Comparison of ENCODE assay signal across 9 cellular contexts in the genomic region with DNA sequence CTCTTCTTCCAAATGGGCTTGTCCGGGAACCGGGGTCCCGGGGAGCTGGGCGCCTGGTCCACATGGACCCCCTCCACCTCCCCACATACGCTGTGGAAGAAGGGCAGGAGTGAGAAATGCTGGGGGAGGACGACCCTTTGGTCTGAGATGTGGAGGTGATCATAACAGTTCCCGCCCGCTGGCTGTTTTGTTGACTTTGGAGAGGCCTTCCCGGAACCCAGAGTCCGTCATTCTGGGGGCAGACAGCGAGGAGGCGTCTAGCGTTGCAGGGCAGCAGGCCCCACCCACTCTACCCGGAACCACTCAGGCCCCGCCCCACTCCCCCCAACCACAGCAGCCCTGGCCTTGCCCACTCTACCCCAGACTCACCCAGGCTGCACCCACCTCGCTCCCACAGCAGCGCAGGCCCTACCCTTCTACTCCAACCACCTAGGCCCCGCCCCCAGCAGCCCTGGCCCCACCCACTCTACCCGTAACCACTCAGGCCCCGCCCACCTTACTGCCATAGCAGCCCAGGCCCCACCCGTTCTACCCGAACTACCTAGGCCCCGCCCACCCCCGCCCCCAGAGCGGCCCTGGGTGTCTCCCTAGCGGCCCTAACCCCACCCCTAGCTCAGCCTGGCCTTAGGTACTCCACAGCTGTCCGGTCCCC. TPM values are rescaled to one million over a fixed set of nuclear protein-coding genes. Genes with fewer than 3 reads are reported as not detected.
DNase-seq lines count a peak whose midpoint lies in the region; ATAC-seq and TF ChIP-seq lines count a peak whose summit lies in the region.
"Had no signal": no experiment of that assay in that cellular context is flagged by ENCODE, and none has a peak within 500 bp of the region (broad histone marks: within the 10 kb centered on the region; RNA-seq: fewer than 3 reads in every experiment).

No MANE protein-coding gene starts in this region.

- no peaks in the 10 kb centered on the region for H3K4me1 ChIP-seq in right atrium auricular region
- peaks cover 7% of the 10 kb centered on the region for H3K4me1 ChIP-seq in mucosa of descending colon (ENCODE audit: low read depth)

- DNase-seq in Right ventricle myocardium superior (peak; percentile 58), right atrium auricular region (ENCODE audit: low spot score) (no peak), anterior cingulate cortex (lab: John Stamatoyannopoulos, UW) (peak in 45 of 58 donors; percentile 7 to 72 (median 46)), mucosa of descending colon (peak; percentile 94 to 98 (median 94)), DMS53 treated with DMSO at 0.1 percent for 48 hours (lab: John Stamatoyannopoulos, UW; ENCODE audit: unreplicated experiment) (no peak)

- ATAC-seq in Right ventricle myocardium superior (ENCODE audit: poor library complexity) (peak; percentile 50), mucosa of descending colon (peak; percentile 96), GM18867 (IDR thresholded peaks at IDR 0.05; ENCODE audit: unreplicated experiment) (no peak), GM19328 (IDR thresholded peaks at IDR 0.05; ENCODE audit: unreplicated experiment) (no peak), HG03439 (IDR thresholded peaks at IDR 0.05; ENCODE audit: unreplicated experiment) (no peak)

- TF ChIP-seq CTCF in right atrium auricular region (IDR thresholded peaks at IDR 0.05) = no peak
- no peak for TF ChIP-seq CTCF in mucosa of descending colon (IDR thresholded peaks at IDR 0.05)

- no peaks in the 10 kb centered on the region for H3K9me3 ChIP-seq in right atrium auricular region
- no peaks in the 10 kb centered on the region for H3K9me3 ChIP-seq in mucosa of descending colon

- intact Hi-C loops in Right ventricle myocardium superior (cut with DNase I) = no loop called here
- intact Hi-C loops in mucosa of descending colon (cut with DNase I, micrococcal nuclease) = no loop called here

- no peak overlapping the region for H3K27ac ChIP-seq in right atrium auricular region
- H3K27ac ChIP-seq: KMS-11 had no signal

- peaks cover 17% of the 10 kb centered on the region for H3K36me3 ChIP-seq in right atrium auricular region
- no peaks in the 10 kb centered on the region for H3K36me3 ChIP-seq in mucosa of descending colon (ENCODE audit: low read depth)

- no peaks in the 10 kb centered on the region for H3K27me3 ChIP-seq in right atrium auricular region

- H3K4me3 ChIP-seq in right atrium auricular region (no peak overlapping the region), mucosa of descending colon (no peak overlapping the region)

RNA-seq across cellular contexts. Expression of a gene that starts 7.1 kb away (rescaled TPM):
- total RNA-seq in Right ventricle myocardium superior (22.2 TPM), right atrium auricular region (10 to 100 TPM; 40.3 to 41.3 TPM), mucosa of descending colon (100 to 1,000 TPM in 1 of 3 donors, 10 to 100 TPM in 2; 74.8 to 115 (median 89.2) TPM)

RNA-seq across cellular contexts. Expression of a gene that starts 9.2 kb away (rescaled TPM):
- total RNA-seq in Right ventricle myocardium superior (133 TPM), right atrium auricular region (10 to 100 TPM; 39.6 to 65.3 TPM), mucosa of descending colon (100 to 1,000 TPM in 1 of 3 donors, 10 to 100 TPM in 2; 72.8 to 121 (median 79.5) TPM)

RNA-seq across cellular contexts. Expression of a gene that starts 9.8 kb away (rescaled TPM):
- total RNA-seq in Right ventricle myocardium superior (308 TPM), right atrium auricular region (1,000 to 10,000 TPM in 1 of 2 donors, 100 to 1,000 TPM in 1; 419 to 1,709 TPM), mucosa of descending colon (100 to 1,000 TPM in 2 of 3 donors, 10 to 100 TPM in 1; 42.2 to 473 (median 261) TPM)

RNA-seq across cellular contexts. Expression of a gene that starts 37.0 kb away (rescaled TPM):
- total RNA-seq in Right ventricle myocardium superior = not detected
- total RNA-seq in right atrium auricular region = not detected
- 10 to 100 TPM; 26.4 to 80.5 (median 40.5) TPM for total RNA-seq in mucosa of descending colon

RNA-seq across cellular contexts. Expression of a gene that starts 42.2 kb away (rescaled TPM):
- 2.8 TPM for total RNA-seq in Right ventricle myocardium superior
- total RNA-seq in right atrium auricular region = 1 to 10 TPM in 1 of 2 donors, under 1 TPM in 1; 0.52 to 1.4 TPM
- total RNA-seq in mucosa of descending colon = 10 to 100 TPM in 2 of 3 donors, 1 to 10 TPM in 1; 6.0 to 12.3 (median 10.7) TPM

Comparison
In these comparisons a context has a peak if more than half of its experiments do, and no peak if none do; other contexts are left out.
1. DNase-seq: peak in Right ventricle myocardium superior (single experiment), anterior cingulate cortex (45 of 58) and mucosa of descending colon (3 of 3); none in right atrium auricular region (single experiment) and DMS53 treated with DMSO at 0.1 percent for 48 hours (single experiment).
2. ATAC-seq: peak in Right ventricle myocardium superior (single experiment) and mucosa of descending colon (single experiment); none in GM18867 (single experiment), GM19328 (single experiment) and HG03439 (single experiment).